10 cellular contexts compared by ENCODE assay signal in genomic region chr2:230872968-230873669, GRCh38.
DNase-seq lines count a peak whose midpoint lies in the region; ATAC-seq lines count a peak whose summit lies in the region.
"Had no signal": no experiment of that assay in that cellular context is flagged by ENCODE, and none has a peak within 500 bp of the region (broad histone marks: within the 10 kb centered on the region; RNA-seq: fewer than 3 reads in every experiment).

No MANE protein-coding gene starts in this region.

- H3K27ac ChIP-seq in muscle layer of colon (ENCODE audit: low read depth, low read length) = peak overlapping the region; percentile 35
- H3K27ac ChIP-seq: body of pancreas, RWPE1 had no signal

- no peaks in the 10 kb centered on the region for H3K27me3 ChIP-seq in muscle layer of colon (ENCODE audit: control insufficient read depth in 1 of 2, insufficient read depth in 2 of 2, low read length in 2 of 2)
- H3K27me3 ChIP-seq: body of pancreas had no signal

- peaks cover 50% of the 10 kb centered on the region for H3K4me1 ChIP-seq in muscle layer of colon (ENCODE audit: insufficient read depth, low read length)

- H3K9ac ChIP-seq in muscle layer of colon (ENCODE audit: low read length) = no peak overlapping the region

- no peaks in the 10 kb centered on the region for H3K9me3 ChIP-seq in muscle layer of colon (ENCODE audit: low read length)
- H3K9me3 ChIP-seq: body of pancreas had no signal

- no peak overlapping the region for H3K4me3 ChIP-seq in muscle layer of colon (ENCODE audit: low read depth in 1 of 2, low read length in 2 of 2)
- H3K4me3 ChIP-seq: body of pancreas had no signal

- peaks cover 29% of the 10 kb centered on the region for H3K36me3 ChIP-seq in muscle layer of colon (ENCODE audit: insufficient read depth, low read length)

- DNase-seq in NCI-H1436 (lab: John Stamatoyannopoulos, UW) (no peak), NOMO-1 treated with DMSO at 0.1 percent for 48 hours (lab: John Stamatoyannopoulos, UW; ENCODE audit: unreplicated experiment) (no peak), C1 segment of cervical spinal cord (lab: John Stamatoyannopoulos, UW) (no peak), NCI-H524 treated with DMSO at 0.1 percent for 48 hours (lab: John Stamatoyannopoulos, UW) (no peak)

- ATAC-seq in GM18511 (IDR thresholded peaks at IDR 0.05; ENCODE audit: unreplicated experiment) (peak; percentile 67), GM21526 (IDR thresholded peaks at IDR 0.05; ENCODE audit: low FRiP score, unreplicated experiment) (peak; percentile 66), HG03460 (IDR thresholded peaks at IDR 0.05; ENCODE audit: unreplicated experiment) (peak; percentile 58)
- ATAC-seq: body of pancreas had no signal
